Comparison of ENCODE assay signal across 17 cellular contexts in genomic region chr3:118637866-118638265, GRCh38.
A peak's percentile ranks its signal among the peaks of the same experiment; 100 is the strongest.
DNase-seq lines count a peak whose midpoint lies in the region; ATAC-seq and TF ChIP-seq lines count a peak whose summit lies in the region.
"Had no signal": no experiment of that assay in that cellular context is flagged by ENCODE, and none has a peak within 500 bp of the region (broad histone marks: within the 10 kb centered on the region; RNA-seq: fewer than 3 reads in every experiment).

No MANE protein-coding gene starts in this region.

- H3K36me3 Mint-ChIP-seq in natural killer cell treated with Interleukin-12 subunit alpha and Interleukin-12 subunit beta and Interleukin-15 and Interleukin-18, amount 100 ng/mL, for 72 hours, result no peaks in the 10 kb centered on the region
- H3K36me3 Mint-ChIP-seq: CD4-positive, CD25-positive, alpha-beta regulatory T cell; IgD-negative memory B cell had no signal

- DNase-seq in HT1080 (ENCODE audit: low read depth) (peak; percentile 37), anterior cingulate cortex (lab: John Stamatoyannopoulos, UW) (peak in 36 of 58 donors; percentile 1 to 63 (median 11)), kidney tubule cell (ENCODE audit: low spot score) (peak; percentile 10), NCI-H1092 treated with DMSO at 0.1 percent for 48 hours (lab: John Stamatoyannopoulos, UW) (no peak), neuronal stem cell (ENCODE audit: low spot score) (no peak)
- DNase-seq in natural killer cell treated with Interleukin-12 subunit alpha and Interleukin-12 subunit beta and Interleukin-15 and Interleukin-18, amount 100 ng/mL, for 72 hours (ENCODE audit: low spot score), result no peak
- DNase-seq: Calu3; CD4-positive, CD25-positive, alpha-beta regulatory T cell; NCI-H1436 treated with DMSO at 0.1 percent for 48 hours; NCI-H2081; NCI-H345; NCI-H526; SHP77 treated with DMSO at 0.1 percent for 48 hours had no signal

- H3K27ac ChIP-seq in 22Rv1, result no peak overlapping the region
- no peak overlapping the region for H3K27ac ChIP-seq in neuronal stem cell (replicated peaks; ENCODE audit: low read length)

- 0 out of 2 replicates have a peak, but pooled peaks have one; percentile 9 for TF ChIP-seq CTCF in 22Rv1 (IDR thresholded peaks at IDR 0.05)

- no peak overlapping the region for H3K9ac ChIP-seq in neuronal stem cell (ENCODE audit: low read depth, low read length, poor library complexity)

- no peak overlapping the region for H3K23ac ChIP-seq in neuronal stem cell (ENCODE audit: low read depth, low read length, poor library complexity)

- H3K4me3 ChIP-seq in neuronal stem cell (ENCODE audit: low read length in 2 of 2), result no peak overlapping the region

- WGBS in neuronal stem cell (ENCODE audit: extremely low coverage in 2 of 2, insufficient read length in 2 of 2, insufficient replicate concordance in 1 of 2), 2 donors, result no CpG with 5 or more reads among the region's 9 CpGs

- H3K27me3 Mint-ChIP-seq in natural killer cell treated with Interleukin-12 subunit alpha and Interleukin-12 subunit beta and Interleukin-15 and Interleukin-18, amount 100 ng/mL, for 72 hours, result no peaks in the 10 kb centered on the region
- H3K27me3 Mint-ChIP-seq: CD4-positive, CD25-positive, alpha-beta regulatory T cell; IgD-negative memory B cell had no signal

- no peak for ATAC-seq in natural killer cell treated with Interleukin-12 subunit alpha and Interleukin-12 subunit beta and Interleukin-15 and Interleukin-18, amount 100 ng/mL, for 72 hours
- no peak for ATAC-seq in HG03045 (IDR thresholded peaks at IDR 0.05; ENCODE audit: unreplicated experiment)

- H4K91ac ChIP-seq in neuronal stem cell (ENCODE audit: low read depth, low read length, poor library complexity), result no peak overlapping the region

- H3K4me3 Mint-ChIP-seq in natural killer cell treated with Interleukin-12 subunit alpha and Interleukin-12 subunit beta and Interleukin-15 and Interleukin-18, amount 100 ng/mL, for 72 hours, result no peak overlapping the region
- H3K4me3 Mint-ChIP-seq: B cell; CD4-positive, CD25-positive, alpha-beta regulatory T cell; IgD-negative memory B cell had no signal

- H3K4me1 ChIP-seq in neuronal stem cell (ENCODE audit: control insufficient read depth in 2 of 2, insufficient read depth in 1 of 2, low read depth in 1 of 2, low read length in 2 of 2), result peaks cover 0 to 11% of the 10 kb centered on the region in 2 donors

- no peak overlapping the region for H4K8ac ChIP-seq in neuronal stem cell (ENCODE audit: low read depth, low read length)

- H3K4ac ChIP-seq in neuronal stem cell (ENCODE audit: low read length), result no peak overlapping the region

- H3K9me3 Mint-ChIP-seq in natural killer cell treated with Interleukin-12 subunit alpha and Interleukin-12 subunit beta and Interleukin-15 and Interleukin-18, amount 100 ng/mL, for 72 hours, result peaks cover 3% of the 10 kb centered on the region
- H3K9me3 Mint-ChIP-seq: IgD-negative memory B cell had no signal

- H2BK5ac ChIP-seq in neuronal stem cell (ENCODE audit: low read length), result no peak overlapping the region

- H3K36me3 ChIP-seq in neuronal stem cell (replicated peaks in 1 of 2; ENCODE audit: control insufficient read depth in 2 of 2, insufficient read depth in 2 of 2, low read length in 2 of 2), result no peaks in the 10 kb centered on the region

- no peaks in the 10 kb centered on the region for H3K9me3 ChIP-seq in neuronal stem cell (replicated peaks in 1 of 2; ENCODE audit: control insufficient read depth in 2 of 2, insufficient read depth in 1 of 2, low read depth in 1 of 2, low read length in 2 of 2)

- H3K14ac ChIP-seq in neuronal stem cell (ENCODE audit: low read length), result no peak overlapping the region

- H3K27ac Mint-ChIP-seq in natural killer cell treated with Interleukin-12 subunit alpha and Interleukin-12 subunit beta and Interleukin-15 and Interleukin-18, amount 100 ng/mL, for 72 hours, result no peak overlapping the region
- H3K27ac Mint-ChIP-seq: B cell; CD4-positive, CD25-positive, alpha-beta regulatory T cell had no signal

- H2AK5ac ChIP-seq in neuronal stem cell (ENCODE audit: low read depth, low read length), result no peak overlapping the region

- no peak overlapping the region for H2BK120ac ChIP-seq in neuronal stem cell (ENCODE audit: low read depth, low read length)

- no peaks in the 10 kb centered on the region for H3K4me1 Mint-ChIP-seq in natural killer cell treated with Interleukin-12 subunit alpha and Interleukin-12 subunit beta and Interleukin-15 and Interleukin-18, amount 100 ng/mL, for 72 hours (ENCODE audit: low read depth in 2 of 2)
- H3K4me1 Mint-ChIP-seq: B cell; CD4-positive, CD25-positive, alpha-beta regulatory T cell had no signal

- H2AFZ ChIP-seq in neuronal stem cell (ENCODE audit: low read length), result no peak overlapping the region

- H2BK15ac ChIP-seq in neuronal stem cell (ENCODE audit: low read length), result no peak overlapping the region

- H3K27me3 ChIP-seq in neuronal stem cell (ENCODE audit: control insufficient read depth in 3 of 3, insufficient read depth in 3 of 3, low read depth in 1 of 3, low read length in 3 of 3), result no peaks in the 10 kb centered on the region

- no peak overlapping the region for H3K18ac ChIP-seq in neuronal stem cell (ENCODE audit: low read length)

- H2BK12ac ChIP-seq in neuronal stem cell (ENCODE audit: low read length), result no peak overlapping the region

- no peaks in the 10 kb centered on the region for H3K79me1 ChIP-seq in neuronal stem cell (ENCODE audit: low read depth, low read length)

- H3K4me2 ChIP-seq in neuronal stem cell (ENCODE audit: insufficient read depth, low read length, poor library complexity, severe bottlenecking), result no peak overlapping the region

Comparison
In these comparisons a context has a peak if more than half of its experiments do, and no peak if none do; other contexts are left out.
1. DNase-seq: peak in HT1080 (single experiment), anterior cingulate cortex (36 of 58) and kidney tubule cell (single experiment); none in NCI-H1092 treated with DMSO at 0.1 percent for 48 hours (single experiment), neuronal stem cell (single experiment) and natural killer cell treated with Interleukin-12 subunit alpha and Interleukin-12 subunit beta and Interleukin-15 and Interleukin-18, amount 100 ng/mL, for 72 hours (single experiment).